ENCODE assay signal across 8 cellular contexts in genomic region chr19:45092747-45093678, GRCh38. TPM values are rescaled to one million over a fixed set of nuclear protein-coding genes. Genes with fewer than 3 reads are reported as not detected.
DNase-seq lines count a peak whose midpoint lies in the region; ATAC-seq and TF ChIP-seq lines count a peak whose summit lies in the region.

PPP1R37 (plus strand) TSS chr19:45093179; CDS start chr19:45093326, 147 bp downstream.

- peaks cover 54% of the 10 kb centered on the region for H3K4me1 Mint-ChIP-seq in CD14-positive monocyte
- H3K4me1 Mint-ChIP-seq in activated CD8-positive, alpha-beta T cell treated with anti-CD3 and anti-CD28 coated beads, Interleukin-2, amount 10 ng/mL, durations not matched to agents 7 days and 5 days (ENCODE audit: low read depth), result peaks cover 70% of the 10 kb centered on the region

- peak within 1 kb of the TSS; percentile 97 to 100 (median 100) for H3K27ac Mint-ChIP-seq in CD14-positive monocyte
- peak within 1 kb of the TSS; percentile 95 for H3K27ac Mint-ChIP-seq in activated CD8-positive, alpha-beta T cell treated with anti-CD3 and anti-CD28 coated beads, Interleukin-2, amount 10 ng/mL, durations not matched to agents 7 days and 5 days

- peak; percentile 95 for DNase-seq in CD14-positive monocyte (ENCODE audit: low spot score)
- peak; percentile 88 for DNase-seq in HS-5 (ENCODE audit: low read depth)
- peak; percentile 36 for DNase-seq in NK-92 (lab: John Stamatoyannopoulos, UW; ENCODE audit: unreplicated experiment)
- peak; percentile 94 for DNase-seq in activated CD8-positive, alpha-beta T cell treated with anti-CD3 and anti-CD28 coated beads, Interleukin-2, amount 10 ng/mL, durations not matched to agents 7 days and 5 days
- DNase-seq in effector CD4-positive, alpha-beta T cell, result peak; percentile 92
- DNase-seq in lower lobe of right lung, result peak; percentile 98
- DNase-seq in stimulated activated CD4-positive, alpha-beta T cell treated with anti-CD3 and anti-CD28 coated beads, TNF-alpha, amount 100 ng/mL, for 1 hour (ENCODE audit: low read depth in 3 of 3, low spot score in 1 of 3), result peak; percentile 81 to 82 (median 82)

- POLR2A ChIA-PET in activated CD8-positive, alpha-beta T cell treated with anti-CD3 and anti-CD28 coated beads, Interleukin-2, amount 10 ng/mL, durations not matched to agents 7 days and 5 days (lab: Charles Lee), result interaction anchor here (0.6 to 2.9 kb wide), 10 partner anchors 8 to 91 kb away, joined by 3 to 29 read pairs (median 4); partner anchors contain the start of genes BLOC1S3, GEMIN7 and ZNF296

- TF ChIP-seq CTCF in CD14-positive monocyte (IDR thresholded peaks at IDR 0.05) (peak; percentile 48), lower lobe of right lung (IDR thresholded peaks at IDR 0.05) (peak; percentile 38)

- H3K27ac ChIP-seq in lower lobe of right lung, result peak within 1 kb of the TSS; percentile 93

- ATAC-seq in GM19452 (IDR thresholded peaks at IDR 0.05; ENCODE audit: unreplicated experiment) (peak; percentile 61), lower lobe of right lung (peak; percentile 95)
- ATAC-seq in activated CD8-positive, alpha-beta T cell treated with anti-CD3 and anti-CD28 coated beads, Interleukin-2, amount 10 ng/mL, durations not matched to agents 7 days and 5 days, result peak; percentile 82

- H3K36me3 ChIP-seq in lower lobe of right lung, result peaks cover 14% of the 10 kb centered on the region

- H3K4me3 ChIP-seq in lower lobe of right lung, result peak within 1 kb of the TSS; percentile 97

- peak within 1 kb of the TSS; percentile 87 to 99 for H3K4me3 Mint-ChIP-seq in CD14-positive monocyte
- peak within 1 kb of the TSS; percentile 83 for H3K4me3 Mint-ChIP-seq in activated CD8-positive, alpha-beta T cell treated with anti-CD3 and anti-CD28 coated beads, Interleukin-2, amount 10 ng/mL, durations not matched to agents 7 days and 5 days

- no peaks in the 10 kb centered on the region for H3K9me3 Mint-ChIP-seq in CD14-positive monocyte
- no peaks in the 10 kb centered on the region for H3K9me3 Mint-ChIP-seq in activated CD8-positive, alpha-beta T cell treated with anti-CD3 and anti-CD28 coated beads, Interleukin-2, amount 10 ng/mL, durations not matched to agents 7 days and 5 days (ENCODE audit: insufficient read depth)

- H3K4me1 ChIP-seq in lower lobe of right lung, result peaks cover 47% of the 10 kb centered on the region

- CTCF ChIA-PET in activated CD8-positive, alpha-beta T cell treated with anti-CD3 and anti-CD28 coated beads, Interleukin-2, amount 10 ng/mL, durations not matched to agents 7 days and 5 days (lab: Charles Lee), result interaction anchor here (1.2 to 2.7 kb wide), 12 partner anchors 11 to 154 kb away, joined by 3 to 18 read pairs (median 6); partner anchors contain the start of genes BLOC1S3, GEMIN7, TRAPPC6A and ZNF296

- no peaks in the 10 kb centered on the region for H3K9me3 ChIP-seq in lower lobe of right lung

- peaks cover 0 to 4% (median 0%) of the 10 kb centered on the region in 3 donors for H3K27me3 Mint-ChIP-seq in CD14-positive monocyte (ENCODE audit: low read depth in 3 of 3)
- no peaks in the 10 kb centered on the region for H3K27me3 Mint-ChIP-seq in activated CD8-positive, alpha-beta T cell treated with anti-CD3 and anti-CD28 coated beads, Interleukin-2, amount 10 ng/mL, durations not matched to agents 7 days and 5 days (ENCODE audit: low read depth)

- no peaks in the 10 kb centered on the region for H3K27me3 ChIP-seq in lower lobe of right lung (ENCODE audit: low read depth)

- intact Hi-C loops in CD14-positive monocyte (cut with micrococcal nuclease) (loop anchor here in 1 of 2 donors (5.0 kb wide), 2 partner anchors 46 to 84 kb away; partner anchors contain the start of genes BLOC1S3 and TRAPPC6A), lower lobe of right lung (cut with DNase I) (no loop called here)

- H3K36me3 Mint-ChIP-seq in CD14-positive monocyte, result peaks cover 5 to 21% of the 10 kb centered on the region in 2 donors
- peaks cover 46% of the 10 kb centered on the region for H3K36me3 Mint-ChIP-seq in activated CD8-positive, alpha-beta T cell treated with anti-CD3 and anti-CD28 coated beads, Interleukin-2, amount 10 ng/mL, durations not matched to agents 7 days and 5 days (ENCODE audit: low read depth)

RNA-seq across cellular contexts. Expression of gene PPP1R37, which starts in this region (rescaled TPM):
- polyA plus RNA-seq in CD14-positive monocyte, result under 1 TPM; 0.10 to 0.22 TPM
- 10 to 100 TPM; 28.3 to 29.2 TPM for total RNA-seq in activated CD8-positive, alpha-beta T cell treated with anti-CD3 and anti-CD28 coated beads, Interleukin-2, amount 10 ng/mL, durations not matched to agents 7 days and 5 days
- 29.1 TPM for total RNA-seq in lower lobe of right lung

Comparison
In these comparisons a context has a peak if more than half of its experiments do, and no peak if none do; other contexts are left out.
1. Peak in every context shown above with its lines: DNase-seq, ATAC-seq, H3K4me3 ChIP-seq and H3K27ac ChIP-seq.
2. Peak in DNase-seq in CD14-positive monocyte; RNA of the gene not detected or under 1 TPM.
3. DNase-seq: peak in every context shown above with its lines; median percentile 98 in lower lobe of right lung; 95 in CD14-positive monocyte; 94 in activated CD8-positive, alpha-beta T cell treated with anti-CD3 and anti-CD28 coated beads, Interleukin-2, amount 10 ng/mL, durations not matched to agents 7 days and 5 days; 92 in effector CD4-positive, alpha-beta T cell; 88 in HS-5; 82 in stimulated activated CD4-positive, alpha-beta T cell treated with anti-CD3 and anti-CD28 coated beads, TNF-alpha, amount 100 ng/mL, for 1 hour; 36 in NK-92.